21 cellular contexts compared by ENCODE assay signal in the genomic region with DNA sequence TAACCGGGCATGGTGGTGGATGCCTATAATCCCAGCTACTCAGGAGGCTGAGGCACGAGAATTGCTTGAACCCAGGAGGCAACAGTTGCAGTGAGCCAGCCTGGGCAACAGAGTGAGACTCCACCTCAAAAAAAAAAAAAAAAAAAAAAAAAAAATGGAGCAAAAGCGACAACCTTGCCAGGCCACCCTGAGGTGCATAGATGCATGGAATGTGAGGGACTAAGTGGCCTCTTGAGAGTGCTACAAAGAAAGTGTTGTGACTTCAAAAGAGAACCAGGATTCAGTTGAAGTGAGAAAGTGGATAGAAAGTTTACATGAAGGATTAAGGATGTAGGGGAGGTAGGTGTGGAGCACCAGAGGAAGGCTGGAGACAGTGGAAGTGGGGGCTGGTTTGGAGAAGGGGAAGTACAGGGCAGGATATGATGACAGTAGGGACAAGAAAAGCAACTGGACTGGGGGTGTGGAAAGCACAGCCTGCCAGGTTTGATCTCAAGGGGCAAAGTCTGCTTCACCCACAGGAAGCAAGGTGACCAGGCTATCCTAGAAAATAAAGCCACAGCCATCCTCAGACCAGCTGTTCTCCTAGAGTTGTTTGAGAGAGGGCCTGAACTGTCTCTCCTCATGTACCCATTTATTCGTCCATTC. TPM values are rescaled to one million over a fixed set of nuclear protein-coding genes. Genes with fewer than 3 reads are reported as not detected.
DNase-seq lines count a peak whose midpoint lies in the region; ATAC-seq, FAIRE-seq and TF ChIP-seq lines count a peak whose summit lies in the region.
"Had no signal": no experiment of that assay in that cellular context is flagged by ENCODE, and none has a peak within 500 bp of the region (broad histone marks: within the 10 kb centered on the region; RNA-seq: fewer than 3 reads in every experiment).

No MANE protein-coding gene starts in this region.

- TF ChIP-seq CTCF in body of pancreas (IDR thresholded peaks at IDR 0.05) (no peak), pancreas (IDR thresholded peaks at IDR 0.05) (no peak), type B pancreatic cell (conservative IDR thresholded peaks at IDR 0.05) (no peak)

- H3K27ac ChIP-seq in BLaER1 (no peak overlapping the region), body of pancreas (no peak overlapping the region), pancreas (no peak overlapping the region)
- H3K27ac ChIP-seq: KMS-11, SK-N-MC had no signal

- H3K36me3 Mint-ChIP-seq in type B pancreatic cell: no peaks in the 10 kb centered on the region
- H3K36me3 Mint-ChIP-seq: CD8-positive, alpha-beta T cell had no signal

- no peaks in the 10 kb centered on the region for H4K20me1 ChIP-seq in BLaER1

- DNase-seq in Kasumi-1 (lab: John Stamatoyannopoulos, UW) (peak; percentile 2 to 30), body of pancreas (peak in 3 of 4 donors; percentile 23 to 52 (median 36)), pancreas (peak in 2 of 6 donors; percentile 9 to 38), NCI-H1105 (lab: John Stamatoyannopoulos, UW) (no peak), type B pancreatic cell (ENCODE audit: extremely low spot score, unreplicated experiment) (no peak), GOT3 (lab: John Stamatoyannopoulos, UW) (no peak), NCI-H2227 treated with DMSO at 0.1 percent for 48 hours (lab: John Stamatoyannopoulos, UW) (no peak)
- DNase-seq: activated CD8-positive, alpha-beta T cell treated with anti-CD3 and anti-CD28 coated beads for 36 hours; activated naive CD4-positive, alpha-beta T cell treated with Interleukin-2 at 50 U/mL for 16 hours; activated T-cell treated with anti-CD3 and anti-CD28 coated beads, Interleukin-2, amount 50 U/mL, for 1 hour; amniotic stem cell; CD8-positive, alpha-beta T cell; DMS79 treated with DMSO at 0.1 percent for 48 hours; left ventricle myocardium superior; occipital lobe; T-helper 9 cell had no signal

- peaks cover 26% of the 10 kb centered on the region for H3K4me1 Mint-ChIP-seq in type B pancreatic cell (ENCODE audit: unreplicated experiment)

- H3K27me3 Mint-ChIP-seq in type B pancreatic cell: no peaks in the 10 kb centered on the region
- H3K27me3 Mint-ChIP-seq: activated CD8-positive, alpha-beta T cell treated with anti-CD3 and anti-CD28 coated beads for 36 hours had no signal

- H3K4me2 ChIP-seq in BLaER1: peak overlapping the region; percentile 24; the same call in 1 of the 2 replicates
- H3K4me2 ChIP-seq: KMS-11 had no signal

- peaks cover 11% of the 10 kb centered on the region for H3K4me1 ChIP-seq in BLaER1
- peaks cover 12% of the 10 kb centered on the region for H3K4me1 ChIP-seq in body of pancreas
- peaks cover 0 to 12% (median 7%) of the 10 kb centered on the region in 3 donors for H3K4me1 ChIP-seq in pancreas

- FAIRE-seq in pancreas (lab: Jason Lieb, UNC): no peak
- FAIRE-seq: GM12892, H54 had no signal

- H3K36me3 ChIP-seq in BLaER1 (no peaks in the 10 kb centered on the region), body of pancreas (replicated peaks in 1 of 2; ENCODE audit: insufficient read depth in 1 of 2, low read depth in 2 of 2) (no peaks in the 10 kb centered on the region), pancreas (no peaks in the 10 kb centered on the region)

- H3K27ac Mint-ChIP-seq in type B pancreatic cell: no peak overlapping the region
- H3K27ac Mint-ChIP-seq: activated CD8-positive, alpha-beta T cell treated with anti-CD3 and anti-CD28 coated beads for 36 hours; CD8-positive, alpha-beta T cell had no signal

- H3K9me3 Mint-ChIP-seq in type B pancreatic cell: no peaks in the 10 kb centered on the region
- H3K9me3 Mint-ChIP-seq: activated CD8-positive, alpha-beta T cell treated with anti-CD3 and anti-CD28 coated beads for 36 hours; CD8-positive, alpha-beta T cell had no signal

- H3K27me3 ChIP-seq in BLaER1 (no peaks in the 10 kb centered on the region), body of pancreas (no peaks in the 10 kb centered on the region), pancreas (no peaks in the 10 kb centered on the region)

- no peak for TF ChIP-seq POLR2A in body of pancreas (IDR thresholded peaks at IDR 0.05)

- no peak overlapping the region for H3K4me3 Mint-ChIP-seq in type B pancreatic cell
- H3K4me3 Mint-ChIP-seq: activated CD8-positive, alpha-beta T cell treated with anti-CD3 and anti-CD28 coated beads for 36 hours; CD8-positive, alpha-beta T cell had no signal

- no peak overlapping the region for H3K9ac ChIP-seq in BLaER1
- H3K9ac ChIP-seq: KMS-11 had no signal

- H3K4me3 ChIP-seq in BLaER1 (no peak overlapping the region), body of pancreas (no peak overlapping the region), pancreas (no peak overlapping the region)
- H3K4me3 ChIP-seq: SK-N-MC had no signal

- H3K9me3 ChIP-seq in BLaER1: no peaks in the 10 kb centered on the region
- H3K9me3 ChIP-seq in body of pancreas: no peaks in the 10 kb centered on the region
- no peaks in the 10 kb centered on the region for H3K9me3 ChIP-seq in pancreas

- ATAC-seq in body of pancreas (peak; percentile 30), pancreas (peak; percentile 46 to 83 (median 72))
- ATAC-seq: activated CD8-positive, alpha-beta T cell treated with anti-CD3 and anti-CD28 coated beads for 36 hours; CD8-positive, alpha-beta T cell; left ventricle myocardium superior had no signal

- 82 to 90% methylated on average over 4 of the region's 4 CpGs for WGBS in body of pancreas, 2 donors
- WGBS in pancreas, 2 donors: 81 to 97% methylated on average over 4 of the region's 4 CpGs

- intact Hi-C loops in body of pancreas (cut with DNase I) (no loop called here), pancreas (cut with DNase I) (no loop called here)

RNA-seq across cellular contexts. Expression of gene OLFML1, which starts 36.0 kb away (rescaled TPM):
- total RNA-seq in body of pancreas (1 to 10 TPM; 2.3 to 3.6 TPM), pancreas (1 to 10 TPM in 4 of 6 donors, under 1 TPM in 2; 0.32 to 7.0 (median 1.6) TPM), type B pancreatic cell (ENCODE audit: low replicate concordance) (0.83 and 11.8 TPM in 2 replicates)
- polyA plus RNA-seq in pancreas: under 1 TPM; 0.70 to 0.76 TPM
- total RNA-seq: activated CD8-positive, alpha-beta T cell treated with anti-CD3 and anti-CD28 coated beads for 36 hours; CD8-positive, alpha-beta T cell had no signal

Comparison
In these comparisons a context has a peak if more than half of its experiments do, and no peak if none do; other contexts are left out.
1. DNase-seq: peak in Kasumi-1 (2 of 2) and body of pancreas (3 of 4); none in NCI-H1105 (single experiment), type B pancreatic cell (single experiment), GOT3 (single experiment) and NCI-H2227 treated with DMSO at 0.1 percent for 48 hours (single experiment).